21 cellular contexts compared by ENCODE assay signal in genomic region chr6:106967936-106968555, GRCh38.
"Had no signal": no experiment of that assay in that cellular context is flagged by ENCODE, and none has a peak within 500 bp of the region (broad histone marks: within the 10 kb centered on the region; RNA-seq: fewer than 3 reads in every experiment).

No MANE protein-coding gene starts in this region.

- H3K27me3 Mint-ChIP-seq: activated B cell treated with CpG ODN at 0.5 μM for 24 hours had no signal

- H3K4me3 Mint-ChIP-seq: activated B cell treated with CpG ODN at 0.5 μM for 24 hours; activated CD4-positive, alpha-beta T cell treated with anti-CD3 and anti-CD28 coated beads for 36 hours; activated naive CD4-positive, alpha-beta T cell treated with anti-CD3 and anti-CD28 coated beads for 36 hours; activated naive CD8-positive, alpha-beta T cell treated with anti-CD3 and anti-CD28 coated beads, Interleukin-2, amount 50 U/mL, for 24 hours; activated T-cell treated with anti-CD3 and anti-CD28 coated beads, Interleukin-2, amount 50 U/mL, for 72 hours; dendritic cell treated with granulocyte-macrophage colony-stimulating factor and Interleukin-4, amounts not matched to agents 40 ng/mL and 50 ng/mL, for 4 days; nephron progenitor cell; T-cell had no signal

- H3K27ac ChIP-seq: hepatocyte had no signal

- H3K36me3 Mint-ChIP-seq: T-cell had no signal

- H3K9me3 ChIP-seq: thyroid gland had no signal

- H3K27me3 ChIP-seq: hepatocyte, thyroid gland had no signal

- ATAC-seq: activated CD4-positive, alpha-beta T cell treated with anti-CD3 and anti-CD28 coated beads for 36 hours; activated naive CD8-positive, alpha-beta T cell treated with anti-CD3 and anti-CD28 coated beads, Interleukin-2, amount 50 U/mL, for 24 hours; activated T-cell treated with anti-CD3 and anti-CD28 coated beads, Interleukin-2, amount 50 U/mL, for 72 hours; stimulated activated naive CD8-positive, alpha-beta T cell treated with anti-CD3 and anti-CD28 coated beads, Interleukin-15, Interleukin-2, amounts not matched to agents 100 U/mL and 50 U/mL, for 24 hours; T-cell had no signal

- H3K27ac Mint-ChIP-seq: activated B cell treated with CpG ODN at 0.5 μM for 24 hours; activated CD4-positive, alpha-beta T cell treated with anti-CD3 and anti-CD28 coated beads for 36 hours; activated naive CD4-positive, alpha-beta T cell treated with anti-CD3 and anti-CD28 coated beads for 36 hours; activated naive CD8-positive, alpha-beta T cell treated with anti-CD3 and anti-CD28 coated beads, Interleukin-2, amount 50 U/mL, for 24 hours; activated T-cell treated with anti-CD3 and anti-CD28 coated beads, Interleukin-2, amount 50 U/mL, for 72 hours; dendritic cell treated with granulocyte-macrophage colony-stimulating factor and Interleukin-4, amounts not matched to agents 40 ng/mL and 50 ng/mL, for 4 days; nephron progenitor cell; T-cell had no signal

- H3K4me3 ChIP-seq: hepatocyte, thyroid gland had no signal

- DNase-seq: activated B cell treated with CpG ODN at 0.5 μM for 24 hours; activated CD4-positive, alpha-beta T cell treated with anti-CD3 and anti-CD28 coated beads for 36 hours; activated CD4-positive, alpha-beta T cell treated with anti-CD3 and anti-CD28 coated beads, Interleukin-2, amount 50 U/mL, for 48 hours; activated effector memory CD4-positive, alpha-beta T cell treated with Interleukin-2 at 50 U/mL for 16 hours; activated naive CD4-positive, alpha-beta T cell treated with anti-CD3 and anti-CD28 coated beads for 36 hours; activated naive CD8-positive, alpha-beta T cell treated with anti-CD3 and anti-CD28 coated beads, Interleukin-2, amount 50 U/mL, for 24 hours; activated T-cell treated with anti-CD3 and anti-CD28 coated beads, Interleukin-2, amount 50 U/mL, for 72 hours; anterior cingulate cortex; caudate nucleus; effector CD4-positive, alpha-beta T cell; glutamatergic neuron; mesenchymal stem cell; nephron progenitor cell; occipital lobe; stimulated activated CD4-positive, alpha-beta T cell treated with anti-CD3 and anti-CD28 coated beads, Interleukin-4, amount 100 ng/mL, for 1 hour; stimulated activated naive CD8-positive, alpha-beta T cell treated with anti-CD3 and anti-CD28 coated beads, Interleukin-15, Interleukin-2, amounts not matched to agents 100 U/mL and 50 U/mL, for 24 hours; substantia nigra; T-cell; thyroid gland had no signal

- H3K9me3 Mint-ChIP-seq: activated naive CD4-positive, alpha-beta T cell treated with anti-CD3 and anti-CD28 coated beads for 36 hours; activated naive CD8-positive, alpha-beta T cell treated with anti-CD3 and anti-CD28 coated beads, Interleukin-2, amount 50 U/mL, for 24 hours; dendritic cell treated with granulocyte-macrophage colony-stimulating factor and Interleukin-4, amounts not matched to agents 40 ng/mL and 50 ng/mL, for 4 days had no signal

- H3K4me1 Mint-ChIP-seq: activated CD4-positive, alpha-beta T cell treated with anti-CD3 and anti-CD28 coated beads for 36 hours had no signal
